In genomic region chr1:54476231-54477109, GRCh38 we compare ENCODE assay signal across 1 cellular context.
TF ChIP-seq lines count a peak whose summit lies in the region.

No MANE protein-coding gene starts in this region.

TF ChIP-seq in K562, 482 proteins besides CTCF, POLR2A, EP300 and RAD21 (continued from another document):
- TF ChIP-seq ZNF318 (IDR thresholded peaks at IDR 0.05; ENCODE audit: borderline replicate concordance in 1 of 2, low read depth in 1 of 2) (0 out of 4 replicates have a peak, but pooled peaks of 1 of the 2 experiments have one; percentile 15), SMARCA4 (IDR thresholded peaks at IDR 0.05) (peak; percentile 48), MEF2D (tag; conservative IDR thresholded peaks at IDR 0.05; ENCODE audit: low read depth) (0 out of 2 replicates have a peak, but pooled peaks have one; percentile 37), FOXK2 (conservative IDR thresholded peaks at IDR 0.05 in 1 of 2, IDR thresholded peaks at IDR 0.05 in 1 of 2; ENCODE audit: low read depth in 2 of 2) (peak in 1 of 2 experiments; percentile 43; a peak in 1 of 4 replicates), DPF2 (IDR thresholded peaks at IDR 0.05) (peak; percentile 60), ZNF316 (IDR thresholded peaks at IDR 0.05) (no peak), HLTF (IDR thresholded peaks at IDR 0.05) (peak; percentile 95), EHMT2 (IDR thresholded peaks at IDR 0.05) (peak; percentile 76)
- TF ChIP-seq, protein P1, sequence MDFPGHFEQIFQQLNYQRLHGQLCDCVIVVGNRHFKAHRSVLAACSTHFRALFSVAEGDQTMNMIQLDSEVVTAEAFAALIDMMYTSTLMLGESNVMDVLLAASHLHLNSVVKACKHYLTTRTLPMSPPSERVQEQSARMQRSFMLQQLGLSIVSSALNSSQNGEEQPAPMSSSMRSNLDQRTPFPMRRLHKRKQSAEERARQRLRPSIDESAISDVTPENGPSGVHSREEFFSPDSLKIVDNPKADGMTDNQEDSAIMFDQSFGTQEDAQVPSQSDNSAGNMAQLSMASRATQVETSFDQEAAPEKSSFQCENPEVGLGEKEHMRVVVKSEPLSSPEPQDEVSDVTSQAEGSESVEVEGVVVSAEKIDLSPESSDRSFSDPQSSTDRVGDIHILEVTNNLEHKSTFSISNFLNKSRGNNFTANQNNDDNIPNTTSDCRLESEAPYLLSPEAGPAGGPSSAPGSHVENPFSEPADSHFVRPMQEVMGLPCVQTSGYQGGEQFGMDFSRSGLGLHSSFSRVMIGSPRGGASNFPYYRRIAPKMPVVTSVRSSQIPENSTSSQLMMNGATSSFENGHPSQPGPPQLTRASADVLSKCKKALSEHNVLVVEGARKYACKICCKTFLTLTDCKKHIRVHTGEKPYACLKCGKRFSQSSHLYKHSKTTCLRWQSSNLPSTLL (IDR thresholded peaks at IDR 0.05) = 0 out of 2 replicates have a peak, but pooled peaks have one; percentile 57
